8 cellular contexts compared by ENCODE assay signal in the genomic region with DNA sequence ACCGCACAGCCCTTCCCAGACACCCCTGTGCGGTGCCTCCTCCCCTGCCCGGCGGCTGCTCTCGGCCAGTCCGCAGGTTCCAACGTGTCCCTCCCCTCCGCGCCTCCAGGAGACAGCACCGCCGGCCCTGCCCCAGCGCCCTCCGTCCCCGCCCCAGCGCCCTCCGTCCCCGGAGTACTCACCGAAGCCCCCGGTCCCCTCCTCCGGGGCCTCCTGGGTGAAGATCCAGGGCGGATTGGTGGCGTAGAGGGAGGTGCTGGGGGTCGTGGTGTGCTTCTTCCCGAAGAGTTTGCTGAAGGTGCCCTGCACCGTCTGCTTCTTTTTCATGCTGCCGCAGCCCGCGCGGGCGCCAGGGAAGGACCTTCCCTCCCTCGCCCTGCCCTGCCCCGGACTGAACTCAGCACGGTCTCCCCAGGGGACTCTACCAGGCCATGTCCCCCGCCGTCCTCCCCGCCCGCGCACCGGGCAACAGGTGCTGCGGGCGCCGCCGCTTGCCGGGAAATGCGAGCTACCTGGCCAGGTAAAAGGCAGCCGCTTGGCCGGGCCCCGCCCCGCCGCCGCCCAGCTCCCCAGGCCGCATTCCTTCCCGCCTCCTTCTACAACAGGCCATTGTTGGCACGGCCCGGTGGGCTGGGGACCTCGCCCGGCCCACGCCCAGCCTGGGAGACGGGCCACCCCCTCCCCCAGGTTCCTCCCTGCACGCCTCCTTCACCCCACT. TPM values are rescaled to one million over a fixed set of nuclear protein-coding genes. Genes with fewer than 3 reads are reported as not detected.
DNase-seq lines count a peak whose midpoint lies in the region; ATAC-seq, FAIRE-seq and TF ChIP-seq lines count a peak whose summit lies in the region.

A gene with protein sequence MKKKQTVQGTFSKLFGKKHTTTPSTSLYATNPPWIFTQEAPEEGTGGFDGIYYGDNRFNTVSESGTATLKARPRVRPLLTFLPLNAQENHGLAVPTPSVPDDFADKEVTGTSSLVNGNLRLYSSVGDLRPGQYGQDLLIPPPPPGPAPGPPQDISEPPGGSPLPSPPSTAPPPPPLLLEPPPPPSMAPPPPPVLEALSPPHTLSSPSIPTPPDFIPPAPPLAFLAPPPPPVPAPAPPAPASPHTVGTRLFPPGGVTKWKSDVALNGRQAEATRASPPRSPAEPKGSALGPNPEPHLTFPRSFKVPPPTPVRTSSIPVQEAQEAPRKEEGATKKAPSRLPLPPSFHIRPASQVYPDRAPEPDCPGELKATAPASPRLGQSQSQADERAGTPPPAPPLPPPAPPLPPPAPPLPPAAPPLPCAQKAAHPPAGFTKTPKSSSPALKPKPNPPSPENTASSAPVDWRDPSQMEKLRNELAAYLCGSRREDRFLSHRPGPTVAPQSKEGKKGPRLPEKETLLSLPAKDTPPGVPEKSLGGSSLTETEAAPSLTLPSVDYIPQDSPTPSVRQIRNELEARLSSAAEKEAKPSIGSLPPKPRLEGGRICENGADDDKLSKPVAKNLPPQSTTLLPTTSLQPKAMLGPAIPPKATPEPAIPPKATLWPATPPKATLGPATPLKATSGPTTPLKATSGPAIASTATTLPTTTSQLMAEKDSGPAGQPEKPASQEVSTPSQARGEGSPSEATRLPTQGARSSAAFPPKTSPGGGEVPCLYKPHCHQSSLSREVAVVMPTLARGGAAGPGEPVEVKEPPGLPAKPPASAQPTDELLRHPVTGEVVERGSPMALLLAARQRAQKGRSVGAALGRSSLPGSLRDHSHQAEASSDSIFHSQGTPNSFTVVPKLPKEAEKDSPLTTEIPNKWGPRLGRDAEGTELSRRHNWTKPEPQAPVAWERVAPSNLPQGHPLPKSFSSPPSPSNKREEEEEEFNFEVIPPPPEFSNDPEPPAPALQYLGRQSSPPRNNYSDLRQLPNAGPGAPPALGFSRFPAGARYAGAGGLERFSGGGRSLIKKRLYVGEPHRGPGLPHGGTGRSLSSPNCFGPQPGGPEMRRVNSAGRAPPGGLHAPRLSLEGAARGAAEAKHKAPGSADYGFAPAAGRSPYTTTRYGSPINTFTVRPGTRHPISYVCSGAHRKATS (minus strand): TSS at position 503 of the 718 bp plus-strand sequence. CDS start 176 bp downstream, at position 327.

- 2% methylated on average over 60 of the region's 60 CpGs for WGBS in urinary bladder

- peaks cover 42% of the 10 kb centered on the region for H3K27me3 Mint-ChIP-seq in CD4-positive, alpha-beta T cell

- H3K4me3 Mint-ChIP-seq in CD4-positive, alpha-beta T cell = peak within 1 kb of the TSS; percentile 65

- H3K27me3 ChIP-seq in CD4-positive, alpha-beta T cell (ENCODE audit: control insufficient read depth, insufficient read depth, low read length) = peaks cover 36% of the 10 kb centered on the region
- H3K27me3 ChIP-seq in lower lobe of right lung (ENCODE audit: low read depth) = peaks cover 11% of the 10 kb centered on the region

- ATAC-seq in CD4-positive, alpha-beta T cell (ENCODE audit: poor library complexity) = no peak
- ATAC-seq in lower lobe of right lung = peak; percentile 92 to 93
- ATAC-seq in activated CD4-positive, CD25-positive, alpha-beta regulatory T cell treated with anti-CD3 and anti-CD28 coated beads, Interleukin-2, amount 50 U/mL, for 24 hours = no peak

- H3K4me1 Mint-ChIP-seq in CD4-positive, alpha-beta T cell (ENCODE audit: low read depth) = peaks cover 5% of the 10 kb centered on the region

- H3K4me3 ChIP-seq in coronary artery (peak within 1 kb of the TSS; percentile 72), lower lobe of right lung (peak within 1 kb of the TSS; percentile 57), urinary bladder (ENCODE audit: low read depth, low read length) (peak within 1 kb of the TSS; percentile 45)

- H3K36me3 ChIP-seq in lower lobe of right lung (no peaks in the 10 kb centered on the region), urinary bladder (ENCODE audit: insufficient read depth) (no peaks in the 10 kb centered on the region)

- H3K27ac ChIP-seq in CD4-positive, alpha-beta T cell (ENCODE audit: low read depth, low read length) = no peak within 1 kb of the TSS
- H3K27ac ChIP-seq in coronary artery (peak within 1 kb of the TSS in 1 of 2 donors; percentile 46), lower lobe of right lung (peak within 1 kb of the TSS; percentile 75), urinary bladder (ENCODE audit: low read depth) (peak within 1 kb of the TSS; percentile 19)

- TF ChIP-seq POLR2A in H54 (IDR thresholded peaks at IDR 0.05; ENCODE audit: low read depth, low read length) = no peak

- H3K9me3 Mint-ChIP-seq in CD4-positive, alpha-beta T cell = no peaks in the 10 kb centered on the region

- no peaks in the 10 kb centered on the region for H3K9me3 ChIP-seq in CD4-positive, alpha-beta T cell (ENCODE audit: control insufficient read depth, low read length)
- H3K9me3 ChIP-seq in lower lobe of right lung = no peaks in the 10 kb centered on the region

- POLR2A ChIA-PET in CD4-positive, alpha-beta T cell (lab: Charles Lee) = no interaction called here

- intact Hi-C loops in CD4-positive, alpha-beta T cell (cut with DNase I, micrococcal nuclease) = no loop called here
- intact Hi-C loops in lower lobe of right lung (cut with DNase I) = no loop called here

- FAIRE-seq in H54 (lab: Jason Lieb, UNC) = no peak

- CTCF ChIA-PET in CD4-positive, alpha-beta T cell (lab: Charles Lee) = no interaction called here

- TF ChIP-seq CTCF in CD4-positive, alpha-beta T cell (IDR thresholded peaks at IDR 0.05) = no peak
- no peak for TF ChIP-seq CTCF in coronary artery (IDR thresholded peaks at IDR 0.05)
- peak; percentile 10 for TF ChIP-seq CTCF in lower lobe of right lung (IDR thresholded peaks at IDR 0.05)

- H3K36me3 Mint-ChIP-seq in CD4-positive, alpha-beta T cell (ENCODE audit: low read depth) = no peaks in the 10 kb centered on the region

- DNase-seq in CD4-positive, alpha-beta T cell = no peak
- peak; percentile 75 for DNase-seq in NCI-H146 treated with DMSO at 0.1 percent for 48 hours (lab: John Stamatoyannopoulos, UW; ENCODE audit: unreplicated experiment)
- no peak for DNase-seq in coronary artery (ENCODE audit: low spot score)
- DNase-seq in lower lobe of right lung = peak; percentile 86
- no peak for DNase-seq in activated gamma-delta T cell treated with Interleukin-2 at 50 U/mL for 16 hours
- no peak for DNase-seq in H54 (ENCODE audit: insufficient read length, low spot score)

- H3K4me1 ChIP-seq in lower lobe of right lung (peaks cover 39% of the 10 kb centered on the region), urinary bladder (ENCODE audit: insufficient read depth) (no peaks in the 10 kb centered on the region)

- H3K27ac Mint-ChIP-seq in CD4-positive, alpha-beta T cell = no peak within 1 kb of the TSS

RNA-seq across cellular contexts. Expression of the gene that starts here (rescaled TPM):
- total RNA-seq in CD4-positive, alpha-beta T cell = not detected
- total RNA-seq in lower lobe of right lung (13.5 TPM), urinary bladder (2.7 TPM)
- 4.4 TPM for polyA plus RNA-seq in urinary bladder

Comparison
In these comparisons a context has a peak if more than half of its experiments do, and no peak if none do; other contexts are left out.
1. ATAC-seq: peak in lower lobe of right lung (2 of 2); none in CD4-positive, alpha-beta T cell (single experiment) and activated CD4-positive, CD25-positive, alpha-beta regulatory T cell treated with anti-CD3 and anti-CD28 coated beads, Interleukin-2, amount 50 U/mL, for 24 hours (0 of 2).
2. DNase-seq: peak in NCI-H146 treated with DMSO at 0.1 percent for 48 hours (single experiment) and lower lobe of right lung (single experiment); none in CD4-positive, alpha-beta T cell (0 of 10), coronary artery (single experiment), activated gamma-delta T cell treated with Interleukin-2 at 50 U/mL for 16 hours (single experiment) and H54 (single experiment).
3. Peak in every context shown above with its lines, with median percentiles within 50 percentile points of each other: H3K4me3 ChIP-seq.